Comparison of ENCODE assay signal across 12 cellular contexts in the genomic region with DNA sequence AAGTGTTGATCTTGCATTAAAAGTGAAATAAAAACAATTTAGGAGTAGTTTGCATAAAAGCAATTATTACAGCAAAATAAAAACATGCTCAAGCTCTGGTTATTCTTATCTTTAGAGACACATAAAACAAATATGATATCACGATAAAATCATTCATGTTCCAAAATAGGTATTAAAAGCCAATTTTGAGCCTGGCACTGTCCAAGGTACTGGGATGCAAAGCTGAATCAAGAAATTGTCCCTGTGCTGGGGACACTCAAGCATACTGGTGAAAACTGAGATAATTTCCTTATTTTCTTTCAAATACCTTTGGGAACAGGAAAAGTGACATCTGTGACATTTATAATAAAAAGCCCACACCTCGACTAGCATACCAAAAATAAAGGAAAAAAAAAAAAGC. TPM values are rescaled to one million over a fixed set of nuclear protein-coding genes. Genes with fewer than 3 reads are reported as not detected.
DNase-seq lines count a peak whose midpoint lies in the region; ATAC-seq and TF ChIP-seq lines count a peak whose summit lies in the region.
"Had no signal": no experiment of that assay in that cellular context is flagged by ENCODE, and none has a peak within 500 bp of the region (broad histone marks: within the 10 kb centered on the region; RNA-seq: fewer than 3 reads in every experiment).

No MANE protein-coding gene starts in this region.

- DNase-seq in NCI-H1417 (lab: John Stamatoyannopoulos, UW) (peak in 2 of 3 experiments; percentile 13 to 67), NCI-H1417 treated with DMSO at 0.1 percent for 48 hours (lab: John Stamatoyannopoulos, UW) (no peak), Karpas-422 (peak; percentile 41), astrocyte of the spinal cord (ENCODE audit: low read depth, low spot score) (peak; percentile 18), lung microvascular endothelial cell (ENCODE audit: low read depth in 2 of 2) (peak; percentile 11 to 30), NOMO-1 treated with DMSO at 0.1 percent for 48 hours (lab: John Stamatoyannopoulos, UW; ENCODE audit: unreplicated experiment) (no peak)
- no peak for DNase-seq in central memory CD4-positive, alpha-beta T cell
- DNase-seq: NCI-H226, testis had no signal

- H3K4me2 ChIP-seq in Karpas-422 (ENCODE audit: low read depth, low read length, poor library complexity, severe bottlenecking), result no peak overlapping the region

- no peak for TF ChIP-seq CTCF in astrocyte of the spinal cord (IDR thresholded peaks at IDR 0.05; ENCODE audit: low read depth, low read length)

- no peaks in the 10 kb centered on the region for H4K20me1 ChIP-seq in Karpas-422 (ENCODE audit: insufficient read depth, low read depth, low read length)

- ATAC-seq in HG03139 (IDR thresholded peaks at IDR 0.05; ENCODE audit: unreplicated experiment), result no peak

- no peak overlapping the region for H3K9ac ChIP-seq in Karpas-422 (ENCODE audit: low read length)

- in situ Hi-C loops in astrocyte of the spinal cord (cut with HindIII; ENCODE audit: low sequenced_read_pairs), result no loop called here

- H3K36me3 ChIP-seq in Karpas-422 (ENCODE audit: insufficient read depth, low read length), result no peaks in the 10 kb centered on the region
- H3K36me3 ChIP-seq: SJCRH30 had no signal

- H3K9me3 ChIP-seq in Karpas-422 (ENCODE audit: low read length), result no peaks in the 10 kb centered on the region
- H3K9me3 ChIP-seq: testis had no signal

- H3K79me2 ChIP-seq in Karpas-422 (ENCODE audit: low read length), result no peaks in the 10 kb centered on the region

- peaks cover 17% of the 10 kb centered on the region for H3K4me1 ChIP-seq in Karpas-422 (ENCODE audit: low read length)
- H3K4me1 ChIP-seq: SJCRH30 had no signal

- no peak overlapping the region for H2AFZ ChIP-seq in Karpas-422 (ENCODE audit: low read length)

- no peaks in the 10 kb centered on the region for H3K9me2 ChIP-seq in Karpas-422 (replicated peaks; ENCODE audit: insufficient read depth, low read length)

- H3K4me3 ChIP-seq in Karpas-422 (ENCODE audit: low read length) (no peak overlapping the region), astrocyte of the spinal cord (ENCODE audit: low read depth, low read length) (no peak overlapping the region)
- H3K4me3 ChIP-seq: testis had no signal

- H3K27me3 ChIP-seq in Karpas-422 (ENCODE audit: low read length), result no peaks in the 10 kb centered on the region
- H3K27me3 ChIP-seq: SJCRH30, testis had no signal

- H3K27ac ChIP-seq in Karpas-422 (ENCODE audit: low read length), result no peak overlapping the region
- H3K27ac ChIP-seq: testis had no signal

RNA-seq across cellular contexts. Expression of a gene that starts 56.9 kb away (rescaled TPM):
- total RNA-seq in Karpas-422 (2014; rRNA removed; shearing (Covaris generic); ENCODE audit: low replicate concordance), result not detected in 2 replicates
- total RNA-seq in lung microvascular endothelial cell, result not detected in 2 replicates
- total RNA-seq: progenitor cell of endocrine pancreas, SJCRH30, testis had no signal

Comparison
In these comparisons a context has a peak if more than half of its experiments do, and no peak if none do; other contexts are left out.
1. DNase-seq: peak in NCI-H1417 (2 of 3), Karpas-422 (single experiment), astrocyte of the spinal cord (single experiment) and lung microvascular endothelial cell (2 of 2); none in NCI-H1417 treated with DMSO at 0.1 percent for 48 hours (single experiment), central memory CD4-positive, alpha-beta T cell (single experiment) and NOMO-1 treated with DMSO at 0.1 percent for 48 hours (single experiment).